29 cellular contexts compared by ENCODE assay signal in genomic region chr9:21670374-21670773, GRCh38.
DNase-seq lines count a peak whose midpoint lies in the region; ATAC-seq, FAIRE-seq and TF ChIP-seq lines count a peak whose summit lies in the region.
"Had no signal": no experiment of that assay in that cellular context is flagged by ENCODE, and none has a peak within 500 bp of the region (broad histone marks: within the 10 kb centered on the region; RNA-seq: fewer than 3 reads in every experiment).

No MANE protein-coding gene starts in this region.

- 0 out of 2 replicates have a peak overlapping the region, but pooled peaks have one; percentile 22 for H2AFZ ChIP-seq in PC-3 (ENCODE audit: low read length)

- POLR2A ChIA-PET in A549 (lab: Yijun Ruan, JAX) (no interaction called here), PC-3 (lab: Charles Lee; ENCODE audit: unreplicated experiment) (no interaction called here)

- intact Hi-C loops in PC-3 (cut with micrococcal nuclease): no loop called here
- intact Hi-C loops in testis (cut with DNase I; ENCODE audit: low total_unique reads): no loop called here

- no peaks in the 10 kb centered on the region for H3K27me3 ChIP-seq in PC-3 (ENCODE audit: low read length)
- H3K27me3 ChIP-seq in testis: no peaks in the 10 kb centered on the region
- H3K27me3 ChIP-seq: brain microvascular endothelial cell, ovary, right atrium auricular region, spleen, upper lobe of left lung had no signal

- H3K9ac ChIP-seq in PC-3 (ENCODE audit: low read length): no peak overlapping the region

- no peaks in the 10 kb centered on the region for H4K20me1 ChIP-seq in PC-3 (ENCODE audit: low read length)

- no TSS peak for BruUV-seq in PC-3 (replicated peaks; lab: Mats Ljungman, UMichigan)

- no peak for TF ChIP-seq EP300 in A549 (IDR thresholded peaks at IDR 0.05)

- H3K27ac Mint-ChIP-seq in central memory CD8-positive, alpha-beta T cell (ENCODE audit: low read depth): no peak overlapping the region
- H3K27ac Mint-ChIP-seq: naive B cell had no signal

- H3K4me1 Mint-ChIP-seq in central memory CD8-positive, alpha-beta T cell: peaks cover 6% of the 10 kb centered on the region
- H3K4me1 Mint-ChIP-seq: naive B cell had no signal

- no peak overlapping the region for H3K4me2 ChIP-seq in A549
- H3K4me2 ChIP-seq in PC-3 (ENCODE audit: low read length): no peak overlapping the region

- 73% methylated on average over 2 of the region's 2 CpGs for WGBS in A549 (ENCODE audit: missing lambda C conversion rate)
- 75 to 76% methylated on average over 2 of the region's 2 CpGs for WGBS in testis, 2 donors

- 0 out of 6 replicates have a peak overlapping the region, but pooled peaks of 1 of the 2 experiments have one; percentile 20 for H3K27ac ChIP-seq in A549
- H3K27ac ChIP-seq in PC-3 (ENCODE audit: low read length): no peak overlapping the region
- no peak overlapping the region for H3K27ac ChIP-seq in testis
- H3K27ac ChIP-seq: 22Rv1, brain microvascular endothelial cell, coronary artery, ovary, right atrium auricular region, spleen, upper lobe of left lung had no signal

- no peaks in the 10 kb centered on the region for H3K36me3 Mint-ChIP-seq in central memory CD8-positive, alpha-beta T cell (ENCODE audit: insufficient read depth)
- H3K36me3 Mint-ChIP-seq: naive B cell had no signal

- CTCF ChIA-PET in A549 (lab: Yijun Ruan, JAX): no interaction called here
- CTCF ChIA-PET in PC-3 (lab: Charles Lee): no interaction called here

- peaks cover 11% of the 10 kb centered on the region for H3K27me3 Mint-ChIP-seq in central memory CD8-positive, alpha-beta T cell

- ATAC-seq in A549 (no peak), PC-3 (no peak), HG03378 (IDR thresholded peaks at IDR 0.05; ENCODE audit: unreplicated experiment) (no peak)
- ATAC-seq in central memory CD8-positive, alpha-beta T cell (replicated peaks; ENCODE audit: extremely low read depth, poor library complexity, severe bottlenecking): peak; percentile 65
- ATAC-seq: left cardiac atrium had no signal

- H3K4me3 ChIP-seq in A549 (no peak overlapping the region), PC-3 (ENCODE audit: low read length) (no peak overlapping the region), testis (no peak overlapping the region)
- H3K4me3 ChIP-seq: coronary artery, ovary, right atrium auricular region, spleen, upper lobe of left lung had no signal

- H3K9me3 ChIP-seq in A549: no peaks in the 10 kb centered on the region
- H3K9me3 ChIP-seq in PC-3 (ENCODE audit: low read length): no peaks in the 10 kb centered on the region
- no peaks in the 10 kb centered on the region for H3K9me3 ChIP-seq in testis
- H3K9me3 ChIP-seq: ovary, right atrium auricular region, spleen, upper lobe of left lung had no signal

- peak; percentile 68 for FAIRE-seq in A549 (lab: Jason Lieb, UNC)
- FAIRE-seq: endometrium, GM12892, TTC549 had no signal

- TF ChIP-seq RAD21 in A549 (conservative IDR thresholded peaks at IDR 0.05 in 1 of 2, IDR thresholded peaks at IDR 0.05 in 1 of 2): no peak

- peak; percentile 2 for DNase-seq in NK-92 treated with Interleukin-12 subunit alpha and Interleukin-12 subunit beta, amount 100 ng/mL, for 24 hours (lab: John Stamatoyannopoulos, UW)
- DNase-seq in NK-92 (lab: John Stamatoyannopoulos, UW; ENCODE audit: unreplicated experiment): no peak
- DNase-seq in A549 (ENCODE audit: low read depth in 1 of 2, low spot score in 1 of 2): no peak
- no peak for DNase-seq in PC-3
- no peak for DNase-seq in central memory CD8-positive, alpha-beta T cell (ENCODE audit: low spot score in 2 of 2)
- no peak for DNase-seq in testis
- no peak for DNase-seq in globus pallidus (ENCODE audit: low spot score)
- DNase-seq: activated CD4-positive, alpha-beta T cell treated with anti-CD3 and anti-CD28 coated beads for 1 hour; activated CD8-positive, alpha-beta memory T cell treated with anti-CD3 and anti-CD28 coated beads, Interleukin-2, amount 50 U/mL, for 4 hours; brain microvascular endothelial cell; glutamatergic neuron; KG1; left cardiac atrium; mesendoderm; naive B cell; NCI-H187 treated with DMSO at 0.1 percent for 48 hours; NCI-H2227 treated with DMSO at 0.1 percent for 48 hours; NCI-H774; ovary; spleen; stimulated activated CD4-positive, alpha-beta T cell treated with anti-CD3 and anti-CD28 coated beads, Interleukin-4, amount 100 ng/mL, for 4 hours; upper lobe of left lung had no signal

- no peak overlapping the region for H3K4me3 Mint-ChIP-seq in central memory CD8-positive, alpha-beta T cell
- H3K4me3 Mint-ChIP-seq: naive B cell had no signal

- TF ChIP-seq POLR2A in A549 (IDR thresholded peaks at IDR 0.05; ENCODE audit: low read length): no peak
- TF ChIP-seq POLR2A in testis (IDR thresholded peaks at IDR 0.05): no peak

- H3F3A ChIP-seq in PC-3 (ENCODE audit: low read length, unreplicated experiment): no peaks in the 10 kb centered on the region

- H3K36me3 ChIP-seq in PC-3 (ENCODE audit: low read depth, low read length) (no peaks in the 10 kb centered on the region), testis (ENCODE audit: low read depth, missing control alignments) (no peaks in the 10 kb centered on the region)
- H3K36me3 ChIP-seq: brain microvascular endothelial cell, ovary, right atrium auricular region, spleen, upper lobe of left lung had no signal

- H3K79me2 ChIP-seq in PC-3 (ENCODE audit: low read length): peaks cover 22% of the 10 kb centered on the region

- TF ChIP-seq CTCF in A549 (IDR thresholded peaks at IDR 0.05) (no peak), PC-3 (conservative IDR thresholded peaks at IDR 0.05; ENCODE audit: low read depth, low read length) (no peak), testis (IDR thresholded peaks at IDR 0.05) (no peak)

- peaks cover 13% of the 10 kb centered on the region for H3K4me1 ChIP-seq in A549
- H3K4me1 ChIP-seq in PC-3 (ENCODE audit: insufficient read depth, low read length): peaks cover 14% of the 10 kb centered on the region
- no peaks in the 10 kb centered on the region for H3K4me1 ChIP-seq in testis
- H3K4me1 ChIP-seq: right atrium auricular region, spleen, upper lobe of left lung had no signal

- H3K9me2 ChIP-seq in PC-3 (replicated peaks; ENCODE audit: low read length): no peaks in the 10 kb centered on the region

- H3K9me3 Mint-ChIP-seq in central memory CD8-positive, alpha-beta T cell: no peaks in the 10 kb centered on the region
- H3K9me3 Mint-ChIP-seq: naive B cell had no signal

TF ChIP-seq in A549, 52 proteins besides CTCF, POLR2A, EP300 and RAD21:
- TF ChIP-seq, protein P1, sequence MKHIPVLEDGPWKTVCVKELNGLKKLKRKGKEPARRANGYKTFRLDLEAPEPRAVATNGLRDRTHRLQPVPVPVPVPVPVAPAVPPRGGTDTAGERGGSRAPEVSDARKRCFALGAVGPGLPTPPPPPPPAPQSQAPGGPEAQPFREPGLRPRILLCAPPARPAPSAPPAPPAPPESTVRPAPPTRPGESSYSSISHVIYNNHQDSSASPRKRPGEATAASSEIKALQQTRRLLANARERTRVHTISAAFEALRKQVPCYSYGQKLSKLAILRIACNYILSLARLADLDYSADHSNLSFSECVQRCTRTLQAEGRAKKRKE (CRISPR knock-in tag; IDR thresholded peaks at IDR 0.05; ENCODE audit: low read depth): no peak
- TF ChIP-seq ZFP36 (IDR thresholded peaks at IDR 0.05; ENCODE audit: borderline replicate concordance, partially characterized antibody) (no peak), KDM5A (IDR thresholded peaks at IDR 0.05) (no peak), KDM1A (IDR thresholded peaks at IDR 0.05; ENCODE audit: low read depth) (no peak), HOXA7 (CRISPR knock-in tag; IDR thresholded peaks at IDR 0.05) (no peak), SMC3 (IDR thresholded peaks at IDR 0.05) (no peak)
- TF ChIP-seq, protein P2, sequence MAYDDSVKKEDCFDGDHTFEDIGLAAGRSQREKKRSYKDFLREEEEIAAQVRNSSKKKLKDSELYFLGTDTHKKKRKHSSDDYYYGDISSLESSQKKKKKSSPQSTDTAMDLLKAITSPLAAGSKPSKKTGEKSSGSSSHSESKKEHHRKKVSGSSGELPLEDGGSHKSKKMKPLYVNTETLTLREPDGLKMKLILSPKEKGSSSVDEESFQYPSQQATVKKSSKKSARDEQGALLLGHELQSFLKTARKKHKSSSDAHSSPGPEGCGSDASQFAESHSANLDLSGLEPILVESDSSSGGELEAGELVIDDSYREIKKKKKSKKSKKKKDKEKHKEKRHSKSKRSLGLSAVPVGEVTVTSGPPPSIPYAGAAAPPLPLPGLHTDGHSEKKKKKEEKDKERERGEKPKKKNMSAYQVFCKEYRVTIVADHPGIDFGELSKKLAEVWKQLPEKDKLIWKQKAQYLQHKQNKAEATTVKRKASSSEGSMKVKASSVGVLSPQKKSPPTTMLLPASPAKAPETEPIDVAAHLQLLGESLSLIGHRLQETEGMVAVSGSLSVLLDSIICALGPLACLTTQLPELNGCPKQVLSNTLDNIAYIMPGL (CRISPR knock-in tag; IDR thresholded peaks at IDR 0.05; ENCODE audit: borderline replicate concordance): no peak
TF ChIP-seq in A549: peak in this region for 0.
